Comparison of ENCODE assay signal across 8 cellular contexts in the genomic region with DNA sequence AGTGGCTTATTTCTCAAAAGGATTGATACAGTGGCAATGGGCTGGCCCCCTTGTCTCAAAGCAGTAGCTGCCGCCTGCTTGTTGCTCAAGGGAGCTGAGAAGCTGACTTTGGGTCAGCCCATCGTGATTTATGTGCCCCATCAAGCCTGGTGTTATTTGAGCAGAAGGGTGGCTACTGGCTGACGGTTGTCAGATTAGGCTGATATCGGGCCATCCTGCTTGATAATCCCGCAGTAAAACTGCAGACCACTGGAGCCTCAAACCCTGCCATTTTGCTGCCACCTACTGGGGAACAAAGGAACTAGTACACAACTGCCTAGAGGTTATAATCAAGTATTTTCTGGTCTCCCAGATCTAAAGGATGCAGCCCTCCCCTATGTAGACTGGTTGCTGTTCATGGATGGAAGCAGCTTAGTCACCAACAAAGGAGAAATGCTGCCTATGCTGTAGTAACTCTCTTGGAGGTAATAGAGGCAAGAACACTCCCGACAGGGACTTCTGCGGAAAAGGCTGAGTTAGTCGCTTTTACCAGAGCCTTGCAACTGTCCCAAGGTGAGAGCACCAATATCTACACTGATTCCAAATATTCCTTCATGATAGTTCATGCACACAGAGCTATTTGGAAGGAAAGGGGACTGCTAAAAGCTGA.
DNase-seq lines count a peak whose midpoint lies in the region; ATAC-seq and TF ChIP-seq lines count a peak whose summit lies in the region.

No MANE protein-coding gene starts in this region.

- no peaks in the 10 kb centered on the region for H3K36me3 Mint-ChIP-seq in activated naive CD8-positive, alpha-beta T cell treated with anti-CD3 and anti-CD28 coated beads, Interleukin-2, amount 50 U/mL, for 24 hours (ENCODE audit: low read depth)

- ATAC-seq in GM21423 (IDR thresholded peaks at IDR 0.05; ENCODE audit: unreplicated experiment) = peak; percentile 65
- ATAC-seq in activated naive CD8-positive, alpha-beta T cell treated with anti-CD3 and anti-CD28 coated beads, Interleukin-2, amount 50 U/mL, for 24 hours = no peak
- peak; percentile 56 to 80 for ATAC-seq in left cardiac atrium
- ATAC-seq in GM19328 (IDR thresholded peaks at IDR 0.05; ENCODE audit: unreplicated experiment) = no peak

- H3K27ac Mint-ChIP-seq in activated naive CD8-positive, alpha-beta T cell treated with anti-CD3 and anti-CD28 coated beads, Interleukin-2, amount 50 U/mL, for 24 hours = no peak overlapping the region

- peak; percentile 82 for DNase-seq in DMS53 treated with DMSO at 0.1 percent for 48 hours (lab: John Stamatoyannopoulos, UW; ENCODE audit: unreplicated experiment)
- peak; percentile 56 to 80 for DNase-seq in SHP77 (lab: John Stamatoyannopoulos, UW)
- DNase-seq in activated naive CD8-positive, alpha-beta T cell treated with anti-CD3 and anti-CD28 coated beads, Interleukin-2, amount 50 U/mL, for 24 hours = peak; percentile 41
- DNase-seq in left cardiac atrium = peak; percentile 36
- peak; percentile 30 for DNase-seq in retinal pigment epithelial cell (ENCODE audit: low read depth)

- H3K4me3 ChIP-seq in retinal pigment epithelial cell (ENCODE audit: low read length) = no peak overlapping the region

- no peaks in the 10 kb centered on the region for H3K9me3 Mint-ChIP-seq in activated naive CD8-positive, alpha-beta T cell treated with anti-CD3 and anti-CD28 coated beads, Interleukin-2, amount 50 U/mL, for 24 hours

- H3K4me3 Mint-ChIP-seq in activated naive CD8-positive, alpha-beta T cell treated with anti-CD3 and anti-CD28 coated beads, Interleukin-2, amount 50 U/mL, for 24 hours = no peak overlapping the region

- H3K27me3 Mint-ChIP-seq in activated naive CD8-positive, alpha-beta T cell treated with anti-CD3 and anti-CD28 coated beads, Interleukin-2, amount 50 U/mL, for 24 hours = peaks cover 18% of the 10 kb centered on the region

- H3K4me1 Mint-ChIP-seq in activated naive CD8-positive, alpha-beta T cell treated with anti-CD3 and anti-CD28 coated beads, Interleukin-2, amount 50 U/mL, for 24 hours = no peaks in the 10 kb centered on the region

- intact Hi-C loops in left cardiac atrium (cut with DNase I) = loop anchor here (2.0 to 5.0 kb wide), 3 partner anchors 90 to 357 kb away; no protein-coding TSS in a partner anchor

- TF ChIP-seq CTCF in LNCAP (IDR thresholded peaks at IDR 0.05) (peak; percentile 83), retinal pigment epithelial cell (conservative IDR thresholded peaks at IDR 0.05; ENCODE audit: low read depth, low read length) (peak; percentile 86)

Comparison
In these comparisons a context has a peak if more than half of its experiments do, and no peak if none do; other contexts are left out.
1. DNase-seq: peak in every context shown above with its lines; median percentile 82 in DMS53 treated with DMSO at 0.1 percent for 48 hours; 68 in SHP77; 41 in activated naive CD8-positive, alpha-beta T cell treated with anti-CD3 and anti-CD28 coated beads, Interleukin-2, amount 50 U/mL, for 24 hours; 36 in left cardiac atrium; 30 in retinal pigment epithelial cell.
2. ATAC-seq: peak in GM21423 (single experiment) and left cardiac atrium (2 of 2); none in activated naive CD8-positive, alpha-beta T cell treated with anti-CD3 and anti-CD28 coated beads, Interleukin-2, amount 50 U/mL, for 24 hours (single experiment) and GM19328 (single experiment).